10 cellular contexts compared by ENCODE assay signal in genomic region chr7:101743995-101744360, GRCh38.
DNase-seq lines count a peak whose midpoint lies in the region; FAIRE-seq and TF ChIP-seq lines count a peak whose summit lies in the region.
"Had no signal": no experiment of that assay in that cellular context is flagged by ENCODE, and none has a peak within 500 bp of the region (broad histone marks: within the 10 kb centered on the region; RNA-seq: fewer than 3 reads in every experiment).

No MANE protein-coding gene starts in this region.

- H3K4me3 Mint-ChIP-seq in activated naive CD4-positive, alpha-beta T cell treated with anti-CD3 and anti-CD28 coated beads for 36 hours = peak overlapping the region; percentile 6

- H3K27ac Mint-ChIP-seq in activated naive CD4-positive, alpha-beta T cell treated with anti-CD3 and anti-CD28 coated beads for 36 hours = no peak overlapping the region

- CTCF ChIA-PET in activated naive CD4-positive, alpha-beta T cell treated with anti-CD3 and anti-CD28 coated beads for 36 hours (lab: Charles Lee) = interaction anchor here (0.7 to 2.6 kb wide), 8 partner anchors 9 to 493 kb away, joined by 3 to 8 read pairs (median 3); no protein-coding TSS in a partner anchor

- H3K27me3 ChIP-seq in Peyer's patch = no peaks in the 10 kb centered on the region
- no peaks in the 10 kb centered on the region for H3K27me3 ChIP-seq in iPS DF 6.9 (ENCODE audit: control insufficient read depth, insufficient read depth, low read length)
- H3K27me3 ChIP-seq in stomach = peaks cover 0 to 28% (median 0%) of the 10 kb centered on the region in 3 donors
- H3K27me3 ChIP-seq: pancreas had no signal

- H3K4me1 ChIP-seq in Peyer's patch (peaks cover 0 to 7% (median 5%) of the 10 kb centered on the region in 4 donors), iPS DF 6.9 (ENCODE audit: control insufficient read depth, insufficient read depth, low read length) (peaks cover 6% of the 10 kb centered on the region), stomach (peaks cover 5 to 42% (median 15%) of the 10 kb centered on the region in 4 donors)
- H3K4me1 ChIP-seq: pancreas had no signal

- intact Hi-C loops in activated naive CD4-positive, alpha-beta T cell treated with anti-CD3 and anti-CD28 coated beads for 36 hours (cut with micrococcal nuclease) = loop anchor here (1.0 to 5.0 kb wide), 2 partner anchors 71 to 113 kb away; no protein-coding TSS in a partner anchor
- intact Hi-C loops in stomach (cut with DNase I; ENCODE audit: low total_unique reads) = loop anchor here (10.0 kb wide), 1 partner anchor 49 kb away; no protein-coding TSS in a partner anchor

- no peaks in the 10 kb centered on the region for H3K27me3 Mint-ChIP-seq in activated naive CD4-positive, alpha-beta T cell treated with anti-CD3 and anti-CD28 coated beads for 36 hours (ENCODE audit: low read depth)

- TF ChIP-seq CTCF in Peyer's patch (IDR thresholded peaks at IDR 0.05) (no peak), stomach (IDR thresholded peaks at IDR 0.05) (no peak)

- DNase-seq in activated naive CD4-positive, alpha-beta T cell treated with anti-CD3 and anti-CD28 coated beads for 36 hours = no peak
- DNase-seq in activated naive CD4-positive, alpha-beta T cell (lab: John Stamatoyannopoulos, UW) = no peak
- DNase-seq in Peyer's patch (peak in 2 of 3 donors; percentile 41 to 53), iPS DF 6.9 (ENCODE audit: low read depth, low spot score) (no peak), stomach (no peak), C1 segment of cervical spinal cord (lab: John Stamatoyannopoulos, UW) (no peak), RCC 7860 (ENCODE audit: low spot score) (no peak)
- no peak for DNase-seq in activated CD4-positive, alpha-beta T cell treated with anti-CD3 and anti-CD28 coated beads for 48 hours
- DNase-seq: NCI-H1417 treated with DMSO at 0.1 percent for 48 hours had no signal

- no peaks in the 10 kb centered on the region for H3K36me3 Mint-ChIP-seq in activated naive CD4-positive, alpha-beta T cell treated with anti-CD3 and anti-CD28 coated beads for 36 hours (ENCODE audit: low read depth)

- no peaks in the 10 kb centered on the region for H3K9me3 Mint-ChIP-seq in activated naive CD4-positive, alpha-beta T cell treated with anti-CD3 and anti-CD28 coated beads for 36 hours

- no peaks in the 10 kb centered on the region for H3K9me3 ChIP-seq in Peyer's patch
- no peaks in the 10 kb centered on the region for H3K9me3 ChIP-seq in iPS DF 6.9 (ENCODE audit: control insufficient read depth, insufficient read depth, low read length)
- no peaks in the 10 kb centered on the region for H3K9me3 ChIP-seq in stomach
- H3K9me3 ChIP-seq: pancreas had no signal

- H3K36me3 ChIP-seq in Peyer's patch (no peaks in the 10 kb centered on the region), iPS DF 6.9 (ENCODE audit: control insufficient read depth, insufficient read depth, low read length) (no peaks in the 10 kb centered on the region), stomach (no peaks in the 10 kb centered on the region)
- H3K36me3 ChIP-seq: pancreas had no signal

- H3K27ac ChIP-seq in Peyer's patch (peak overlapping the region in 1 of 4 donors; percentile 51), iPS DF 6.9 (ENCODE audit: low read length) (no peak overlapping the region), stomach (no peak overlapping the region)
- H3K27ac ChIP-seq: pancreas had no signal

- no peak for TF ChIP-seq POLR2A in Peyer's patch (IDR thresholded peaks at IDR 0.05)
- no peak for TF ChIP-seq POLR2A in stomach (IDR thresholded peaks at IDR 0.05)

- FAIRE-seq in RCC 7860 (lab: Jason Lieb, UNC) = no peak
- FAIRE-seq: pancreas had no signal

- H3K4me1 Mint-ChIP-seq in activated naive CD4-positive, alpha-beta T cell treated with anti-CD3 and anti-CD28 coated beads for 36 hours (ENCODE audit: low read depth) = peaks cover 13% of the 10 kb centered on the region

- H3K4me3 ChIP-seq in Peyer's patch (peak overlapping the region; percentile 41 to 50 (median 43)), iPS DF 6.9 (ENCODE audit: low read length) (peak overlapping the region; percentile 41; the same call in 1 of the 2 replicates), stomach (peak overlapping the region; percentile 40 to 63 (median 48))

- TF ChIP-seq EP300 in stomach (IDR thresholded peaks at IDR 0.05) = no peak

- no CpG with 5 or more reads among the region's 12 CpGs for WGBS in iPS DF 6.9 (ENCODE audit: insufficient coverage, insufficient read length)
- 50 to 60% (median 54%) methylated on average over 10 to 12 of the region's 12 CpGs for WGBS in stomach, 5 donors

Comparison
In these comparisons a context has a peak if more than half of its experiments do, and no peak if none do; other contexts are left out.
1. DNase-seq: peak in Peyer's patch (2 of 3); none in activated naive CD4-positive, alpha-beta T cell treated with anti-CD3 and anti-CD28 coated beads for 36 hours (single experiment), activated naive CD4-positive, alpha-beta T cell (0 of 4), iPS DF 6.9 (single experiment), stomach (single experiment), C1 segment of cervical spinal cord (0 of 14), RCC 7860 (single experiment) and activated CD4-positive, alpha-beta T cell treated with anti-CD3 and anti-CD28 coated beads for 48 hours (single experiment).
2. Peak in every context shown above with its lines, with median percentiles within 50 percentile points of each other: H3K4me3 ChIP-seq.